1 cellular context compared by ENCODE assay signal in the genomic region with DNA sequence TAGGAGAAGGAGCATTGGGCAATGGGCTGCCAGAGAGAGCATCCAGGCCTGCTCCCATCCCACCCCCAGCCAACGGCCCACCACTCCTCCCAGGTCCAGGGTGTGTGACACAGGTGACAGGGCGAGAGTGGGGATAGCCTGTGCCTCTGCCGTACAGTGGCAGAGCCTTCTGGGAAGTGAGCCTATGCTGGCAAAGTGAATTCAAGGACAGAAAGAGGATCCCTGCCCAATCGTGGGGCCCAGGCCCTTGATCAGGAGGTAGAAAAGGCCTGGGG.
TF ChIP-seq lines count a peak whose summit lies in the region.

No MANE protein-coding gene starts in this region.

TF ChIP-seq in HepG2, 621 proteins besides CTCF, POLR2A, EP300 and RAD21:
- TF ChIP-seq ZNF598 (CRISPR knock-in tag; IDR thresholded peaks at IDR 0.05; ENCODE audit: borderline replicate concordance): no peak
- TF ChIP-seq ZNF772 (CRISPR knock-in tag; IDR thresholded peaks at IDR 0.05): no peak
- no peak for TF ChIP-seq SRSF4 (IDR thresholded peaks at IDR 0.05; ENCODE audit: low read depth, low read length, poor library complexity, severe bottlenecking)
- no peak for TF ChIP-seq ZNF713 (CRISPR knock-in tag; IDR thresholded peaks at IDR 0.05)
- TF ChIP-seq, protein P1, sequence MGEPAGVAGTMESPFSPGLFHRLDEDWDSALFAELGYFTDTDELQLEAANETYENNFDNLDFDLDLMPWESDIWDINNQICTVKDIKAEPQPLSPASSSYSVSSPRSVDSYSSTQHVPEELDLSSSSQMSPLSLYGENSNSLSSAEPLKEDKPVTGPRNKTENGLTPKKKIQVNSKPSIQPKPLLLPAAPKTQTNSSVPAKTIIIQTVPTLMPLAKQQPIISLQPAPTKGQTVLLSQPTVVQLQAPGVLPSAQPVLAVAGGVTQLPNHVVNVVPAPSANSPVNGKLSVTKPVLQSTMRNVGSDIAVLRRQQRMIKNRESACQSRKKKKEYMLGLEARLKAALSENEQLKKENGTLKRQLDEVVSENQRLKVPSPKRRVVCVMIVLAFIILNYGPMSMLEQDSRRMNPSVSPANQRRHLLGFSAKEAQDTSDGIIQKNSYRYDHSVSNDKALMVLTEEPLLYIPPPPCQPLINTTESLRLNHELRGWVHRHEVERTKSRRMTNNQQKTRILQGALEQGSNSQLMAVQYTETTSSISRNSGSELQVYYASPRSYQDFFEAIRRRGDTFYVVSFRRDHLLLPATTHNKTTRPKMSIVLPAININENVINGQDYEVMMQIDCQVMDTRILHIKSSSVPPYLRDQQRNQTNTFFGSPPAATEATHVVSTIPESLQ (CRISPR knock-in tag; conservative IDR thresholded peaks at IDR 0.05): no peak
- no peak for TF ChIP-seq ZNF605 (CRISPR knock-in tag; IDR thresholded peaks at IDR 0.05)
- no peak for TF ChIP-seq ATM (IDR thresholded peaks at IDR 0.05; ENCODE audit: borderline replicate concordance)
- no peak for TF ChIP-seq ZNF354B (CRISPR knock-in tag; IDR thresholded peaks at IDR 0.05)
- TF ChIP-seq, protein P2, sequence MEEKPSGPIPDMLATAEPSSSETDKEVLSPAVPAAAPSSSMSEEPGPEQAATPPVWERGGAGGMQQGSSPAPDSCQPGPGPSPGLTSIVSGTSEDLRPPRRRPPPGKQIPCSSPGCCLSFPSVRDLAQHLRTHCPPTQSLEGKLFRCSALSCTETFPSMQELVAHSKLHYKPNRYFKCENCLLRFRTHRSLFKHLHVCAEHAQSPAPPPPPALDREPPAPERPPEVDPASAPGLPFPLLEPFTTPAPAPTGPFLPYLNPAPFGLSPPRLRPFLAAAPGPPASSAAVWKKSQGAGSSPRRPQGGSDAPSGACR (CRISPR knock-in tag; IDR thresholded peaks at IDR 0.05): no peak
- no peak for TF ChIP-seq NR2F6 (IDR thresholded peaks at IDR 0.05)
- no peak for TF ChIP-seq NR2F6 (CRISPR knock-in tag; IDR thresholded peaks at IDR 0.05)
- TF ChIP-seq ZIK1 (CRISPR knock-in tag; IDR thresholded peaks at IDR 0.05; ENCODE audit: borderline replicate concordance, low read depth): no peak
- TF ChIP-seq, protein P3, sequence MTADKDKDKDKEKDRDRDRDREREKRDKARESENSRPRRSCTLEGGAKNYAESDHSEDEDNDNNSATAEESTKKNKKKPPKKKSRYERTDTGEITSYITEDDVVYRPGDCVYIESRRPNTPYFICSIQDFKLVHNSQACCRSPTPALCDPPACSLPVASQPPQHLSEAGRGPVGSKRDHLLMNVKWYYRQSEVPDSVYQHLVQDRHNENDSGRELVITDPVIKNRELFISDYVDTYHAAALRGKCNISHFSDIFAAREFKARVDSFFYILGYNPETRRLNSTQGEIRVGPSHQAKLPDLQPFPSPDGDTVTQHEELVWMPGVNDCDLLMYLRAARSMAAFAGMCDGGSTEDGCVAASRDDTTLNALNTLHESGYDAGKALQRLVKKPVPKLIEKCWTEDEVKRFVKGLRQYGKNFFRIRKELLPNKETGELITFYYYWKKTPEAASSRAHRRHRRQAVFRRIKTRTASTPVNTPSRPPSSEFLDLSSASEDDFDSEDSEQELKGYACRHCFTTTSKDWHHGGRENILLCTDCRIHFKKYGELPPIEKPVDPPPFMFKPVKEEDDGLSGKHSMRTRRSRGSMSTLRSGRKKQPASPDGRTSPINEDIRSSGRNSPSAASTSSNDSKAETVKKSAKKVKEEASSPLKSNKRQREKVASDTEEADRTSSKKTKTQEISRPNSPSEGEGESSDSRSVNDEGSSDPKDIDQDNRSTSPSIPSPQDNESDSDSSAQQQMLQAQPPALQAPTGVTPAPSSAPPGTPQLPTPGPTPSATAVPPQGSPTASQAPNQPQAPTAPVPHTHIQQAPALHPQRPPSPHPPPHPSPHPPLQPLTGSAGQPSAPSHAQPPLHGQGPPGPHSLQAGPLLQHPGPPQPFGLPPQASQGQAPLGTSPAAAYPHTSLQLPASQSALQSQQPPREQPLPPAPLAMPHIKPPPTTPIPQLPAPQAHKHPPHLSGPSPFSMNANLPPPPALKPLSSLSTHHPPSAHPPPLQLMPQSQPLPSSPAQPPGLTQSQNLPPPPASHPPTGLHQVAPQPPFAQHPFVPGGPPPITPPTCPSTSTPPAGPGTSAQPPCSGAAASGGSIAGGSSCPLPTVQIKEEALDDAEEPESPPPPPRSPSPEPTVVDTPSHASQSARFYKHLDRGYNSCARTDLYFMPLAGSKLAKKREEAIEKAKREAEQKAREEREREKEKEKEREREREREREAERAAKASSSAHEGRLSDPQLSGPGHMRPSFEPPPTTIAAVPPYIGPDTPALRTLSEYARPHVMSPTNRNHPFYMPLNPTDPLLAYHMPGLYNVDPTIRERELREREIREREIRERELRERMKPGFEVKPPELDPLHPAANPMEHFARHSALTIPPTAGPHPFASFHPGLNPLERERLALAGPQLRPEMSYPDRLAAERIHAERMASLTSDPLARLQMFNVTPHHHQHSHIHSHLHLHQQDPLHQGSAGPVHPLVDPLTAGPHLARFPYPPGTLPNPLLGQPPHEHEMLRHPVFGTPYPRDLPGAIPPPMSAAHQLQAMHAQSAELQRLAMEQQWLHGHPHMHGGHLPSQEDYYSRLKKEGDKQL (CRISPR knock-in tag; IDR thresholded peaks at IDR 0.05; ENCODE audit: low read depth): no peak
- TF ChIP-seq RFX3 (CRISPR knock-in tag; IDR thresholded peaks at IDR 0.05): no peak
- TF ChIP-seq SMARCE1 (IDR thresholded peaks at IDR 0.05; ENCODE audit: borderline replicate concordance): no peak
